In genomic region chr6:26607434-26608230, GRCh38 we compare ENCODE assay signal across 8 cellular contexts. TPM values are rescaled to one million over a fixed set of nuclear protein-coding genes. Genes with fewer than 3 reads are reported as not detected.
DNase-seq lines count a peak whose midpoint lies in the region; ATAC-seq and TF ChIP-seq lines count a peak whose summit lies in the region.

No MANE protein-coding gene starts in this region.

- no peak overlapping the region for H4K91ac ChIP-seq in H9 (ENCODE audit: insufficient read length, low read depth, low read length)

- H2BK15ac ChIP-seq in H9 (ENCODE audit: low read depth, low read length), result no peak overlapping the region

- H2BK5ac ChIP-seq in H9 (ENCODE audit: insufficient read length, low read length), result no peak overlapping the region

- no peaks in the 10 kb centered on the region for H3K9me3 Mint-ChIP-seq in H9

- no peak overlapping the region for H3K18ac ChIP-seq in H9 (ENCODE audit: insufficient read length, low read depth, low read length)

- H3K9ac ChIP-seq in H9 (ENCODE audit: extremely low read depth, insufficient read length, low read length), result no peak overlapping the region
- no peak overlapping the region for H3K9ac ChIP-seq in iPS-15b (ENCODE audit: low read depth, low read length)

- no peak overlapping the region for H2AK5ac ChIP-seq in H9 (ENCODE audit: insufficient read length, low read length)

- no CpG with 5 or more reads among the region's 7 CpGs for WGBS in H9 (ENCODE audit: extremely low coverage, insufficient read length, low lambda C conversion rate)

- peaks cover 32% of the 10 kb centered on the region for H3K27me3 Mint-ChIP-seq in H9 (ENCODE audit: low read depth)

- peak overlapping the region; percentile 16 for H3K4me2 ChIP-seq in H9 (ENCODE audit: insufficient read depth, insufficient read length, low read length)

- peaks cover 10% of the 10 kb centered on the region; the same call in 1 of the 2 replicates for H3K27me3 ChIP-seq in H9 (ENCODE audit: insufficient read depth, low read length)
- peaks cover 35% of the 10 kb centered on the region for H3K27me3 ChIP-seq in iPS-15b (ENCODE audit: control insufficient read depth, insufficient read depth, low read length)

- no peak overlapping the region for H3K27ac ChIP-seq in H9 (ENCODE audit: insufficient read length, low read depth, low read length)

- no peak for ATAC-seq in GM21360 (IDR thresholded peaks at IDR 0.05; ENCODE audit: unreplicated experiment)

- no peak overlapping the region for H2BK120ac ChIP-seq in H9 (ENCODE audit: low read depth, low read length, poor library complexity, severe bottlenecking)

- DNase-seq in EL, result peak; percentile 69
- peak; percentile 54 for DNase-seq in H9
- DNase-seq in NCI-H128 (lab: John Stamatoyannopoulos, UW; ENCODE audit: unreplicated experiment), result peak; percentile 49
- peak; percentile 39 for DNase-seq in T follicular helper cell (ENCODE audit: low read depth)
- DNase-seq in astrocyte of the hippocampus (ENCODE audit: low read depth, low spot score), result peak; percentile 75
- DNase-seq in stimulated activated CD4-positive, alpha-beta T cell treated with anti-CD3 and anti-CD28 coated beads, Interleukin-12 subunit alpha, Interleukin-12 subunit beta, amount 100 ng/mL, for 48 hours (ENCODE audit: low read depth in 2 of 3, low spot score in 1 of 3), result peak in 2 of 3 donors; percentile 25 to 60

- H3K14ac ChIP-seq in H9 (ENCODE audit: insufficient read depth, low read length), result no peak overlapping the region

- H2BK20ac ChIP-seq in H9 (ENCODE audit: low read depth, low read length, poor library complexity, severe bottlenecking), result no peak overlapping the region

- no peak overlapping the region for H3T11ph ChIP-seq in H9 (ENCODE audit: low read length)

- peaks cover 0 to under 1% of the 10 kb centered on the region in 2 experiments; a peak in 1 of 4 replicates for H3K4me1 Mint-ChIP-seq in H9

- H3K27ac Mint-ChIP-seq in H9, result no peak overlapping the region

- no peaks in the 10 kb centered on the region for H3K36me3 ChIP-seq in iPS-15b (ENCODE audit: control insufficient read depth, insufficient read depth, low read length)

- no peaks in the 10 kb centered on the region for H4K20me1 ChIP-seq in H9 (ENCODE audit: control insufficient read depth, insufficient read depth, insufficient read length)

- H4K5ac ChIP-seq in H9 (ENCODE audit: insufficient read length, low read depth, low read length), result no peak overlapping the region

- H3K4me3 Mint-ChIP-seq in H9, result peak overlapping the region in 1 of 2 experiments; percentile 36; a peak in 1 of 5 replicates

- no peak overlapping the region for H3K23ac ChIP-seq in H9 (ENCODE audit: insufficient read length, low read depth, low read length)

- H3K4ac ChIP-seq in H9 (ENCODE audit: low read depth, low read length), result no peak overlapping the region

- no peaks in the 10 kb centered on the region for H3K23me2 ChIP-seq in H9 (ENCODE audit: insufficient read length, low read depth, low read length, poor library complexity, severe bottlenecking)

- no peaks in the 10 kb centered on the region for H3K79me2 ChIP-seq in H9 (ENCODE audit: insufficient read depth, low read length)

- H3K4me1 ChIP-seq in H9 (ENCODE audit: insufficient read depth, low read length) (no peaks in the 10 kb centered on the region), iPS-15b (ENCODE audit: control insufficient read depth, insufficient read depth, low read length) (no peaks in the 10 kb centered on the region)

- no peak overlapping the region for H2BK12ac ChIP-seq in H9 (ENCODE audit: insufficient read length, low read depth, low read length)

- no peak overlapping the region for H3K56ac ChIP-seq in H9 (ENCODE audit: insufficient read length, low read depth, low read length)

- peak overlapping the region; percentile 94 for H2AFZ ChIP-seq in H9 (ENCODE audit: low read length)

- no peaks in the 10 kb centered on the region for H3K79me1 ChIP-seq in H9 (ENCODE audit: insufficient read depth, low read depth, low read length, poor library complexity, severe bottlenecking)

- H4K8ac ChIP-seq in H9 (replicated peaks; ENCODE audit: insufficient read length, low read depth, low read length), result no peak overlapping the region

- H3K9me3 ChIP-seq in H9 (ENCODE audit: control insufficient read depth, low read depth, low read length) (no peaks in the 10 kb centered on the region), iPS-15b (ENCODE audit: control insufficient read depth, insufficient read depth, low read length) (no peaks in the 10 kb centered on the region)

- H3K36me3 Mint-ChIP-seq in H9 (ENCODE audit: insufficient read depth in 1 of 3, low read depth in 3 of 3), result no peaks in the 10 kb centered on the region

- TF ChIP-seq CTCF in H9 (conservative IDR thresholded peaks at IDR 0.05), result peak; percentile 86

- peak overlapping the region; percentile 19 for H3K4me3 ChIP-seq in iPS-15b (ENCODE audit: low read depth, low read length)

RNA-seq across cellular contexts. Expression of gene ABT1, which starts 10.9 kb away (rescaled TPM):
- 26.4 and 27.3 TPM in 2 replicates for total RNA-seq in H9 (2021)

RNA-seq across cellular contexts. Expression of gene ZNF322, which starts 51.9 kb away (rescaled TPM):
- 34.5 and 39.1 TPM in 2 replicates for total RNA-seq in H9 (2021)
